Comparison of ENCODE assay signal across 8 cellular contexts in genomic region chr19:12790628-12791344, GRCh38. TPM values are rescaled to one million over a fixed set of nuclear protein-coding genes. Genes with fewer than 3 reads are reported as not detected.
A peak's percentile ranks its signal among the peaks of the same experiment; 100 is the strongest.
DNase-seq lines count a peak whose midpoint lies in the region; ATAC-seq, FAIRE-seq and TF ChIP-seq lines count a peak whose summit lies in the region.

No MANE protein-coding gene starts in this region.

- H3K4me3 ChIP-seq in HAP-1 (peak overlapping the region; percentile 59), smooth muscle cell (peak overlapping the region; percentile 98)

- H3K27me3 ChIP-seq in HAP-1 (ENCODE audit: low read depth) (no peaks in the 10 kb centered on the region), smooth muscle cell (ENCODE audit: low read depth) (no peaks in the 10 kb centered on the region)

- H3K9me3 Mint-ChIP-seq in WTC11, result no peaks in the 10 kb centered on the region
- peaks cover 16% of the 10 kb centered on the region for H3K9me3 Mint-ChIP-seq in glutamatergic neuron (ENCODE audit: unreplicated experiment)

- CTCF ChIA-PET in WTC11 (lab: Charles Lee), result interaction anchor here (1.1 to 14.0 kb wide), 8 partner anchors 10 to 95 kb away, joined by 3 to 341 read pairs (median 14); partner anchors contain the start of genes HOOK2, PRDX2 and THSD8

- H3K9ac ChIP-seq in smooth muscle cell (ENCODE audit: low read depth), result peak overlapping the region; percentile 86

- DNase-seq in HAP-1 (ENCODE audit: low spot score in 2 of 2) (no peak), WTC11 (ENCODE audit: low spot score) (no peak), glutamatergic neuron (no peak), smooth muscle cell (lab: John Stamatoyannopoulos, UW; ENCODE audit: unreplicated experiment) (no peak), GM12891 (ENCODE audit: insufficient read length, low spot score) (no peak), GM13977 (ENCODE audit: low spot score) (no peak), NCI-H128 (lab: John Stamatoyannopoulos, UW; ENCODE audit: unreplicated experiment) (no peak)

- H3K27ac ChIP-seq in smooth muscle cell (ENCODE audit: low read depth), result peak overlapping the region; percentile 96

- H3K4me1 Mint-ChIP-seq in WTC11 (peaks cover 32% of the 10 kb centered on the region), glutamatergic neuron (ENCODE audit: low read depth, unreplicated experiment) (peaks cover 21% of the 10 kb centered on the region)

- H3K4me1 ChIP-seq in HAP-1, result peaks cover 21% of the 10 kb centered on the region
- H3K4me1 ChIP-seq in smooth muscle cell (ENCODE audit: low read depth), result peaks cover 25% of the 10 kb centered on the region

- in situ Hi-C loops in HAP-1 (cut with MboI; ENCODE audit: low sequenced_read_pairs) (no loop called here), GM13977 (cut with MboI; ENCODE audit: low pct_unique_long_range_greater_than_20kb, low sequenced_read_pairs, unreplicated experiment) (no loop called here)

- no peak overlapping the region for H2AFZ ChIP-seq in smooth muscle cell (ENCODE audit: low read depth)

- TF ChIP-seq CTCF in WTC11 (IDR thresholded peaks at IDR 0.05) (no peak), glutamatergic neuron (IDR thresholded peaks at IDR 0.05; ENCODE audit: partially characterized antibody, unreplicated experiment) (no peak), smooth muscle cell (IDR thresholded peaks at IDR 0.05; ENCODE audit: borderline replicate concordance, insufficient read depth, poor library complexity, severe bottlenecking) (no peak), GM13977 (IDR thresholded peaks at IDR 0.05; ENCODE audit: extremely low read depth, insufficient read depth, missing control alignments) (no peak)

- H3K27me3 Mint-ChIP-seq in WTC11 (ENCODE audit: low read depth) (peaks cover 32% of the 10 kb centered on the region), glutamatergic neuron (ENCODE audit: unreplicated experiment) (peaks cover 11% of the 10 kb centered on the region)

- no peaks in the 10 kb centered on the region for H3K9me3 ChIP-seq in HAP-1
- no peaks in the 10 kb centered on the region for H3K9me3 ChIP-seq in smooth muscle cell (replicated peaks; ENCODE audit: low read depth)

- H3K27ac Mint-ChIP-seq in WTC11 (peak overlapping the region; percentile 2; the same call in 1 of the 2 replicates), glutamatergic neuron (ENCODE audit: unreplicated experiment) (peak overlapping the region; percentile 48)

- ATAC-seq in WTC11 (no peak), HG02678 (IDR thresholded peaks at IDR 0.05; ENCODE audit: unreplicated experiment) (no peak)

- peak overlapping the region; percentile 89 for H3K4me2 ChIP-seq in smooth muscle cell

- H4K20me1 ChIP-seq in smooth muscle cell (ENCODE audit: low read depth), result peaks cover 24% of the 10 kb centered on the region

- FAIRE-seq in GM12891 (lab: Jason Lieb, UNC), result no peak

- 5% methylated on average over 20 of the region's 22 CpGs for WGBS in smooth muscle cell (ENCODE audit: low lambda C conversion rate)

- H3K36me3 Mint-ChIP-seq in WTC11, result no peaks in the 10 kb centered on the region
- no peaks in the 10 kb centered on the region for H3K36me3 Mint-ChIP-seq in glutamatergic neuron (ENCODE audit: unreplicated experiment)

- H3F3A ChIP-seq in smooth muscle cell (ENCODE audit: low read depth), result peaks cover 40% of the 10 kb centered on the region

- H3K36me3 ChIP-seq in HAP-1 (replicated peaks), result no peaks in the 10 kb centered on the region; the same call in 1 of the 2 replicates
- H3K36me3 ChIP-seq in smooth muscle cell (ENCODE audit: low read depth), result no peaks in the 10 kb centered on the region

- no peak for TF ChIP-seq POLR2A in GM12891 (IDR thresholded peaks at IDR 0.05; ENCODE audit: low read depth, low read length)

- H3K79me2 ChIP-seq in smooth muscle cell (ENCODE audit: low read depth), result peaks cover 20% of the 10 kb centered on the region

- POLR2A ChIA-PET in WTC11 (lab: Charles Lee), result interaction anchor here (1.8 to 3.1 kb wide), 4 partner anchors 8 to 16 kb away, joined by 6 to 29 read pairs (median 12); partner anchors contain the start of genes HOOK2, PRDX2 and THSD8

- H3K4me3 Mint-ChIP-seq in WTC11 (peak overlapping the region; percentile 84), glutamatergic neuron (ENCODE audit: unreplicated experiment) (peak overlapping the region; percentile 76)

TF ChIP-seq in WTC11, 78 proteins besides CTCF, POLR2A, EP300 and RAD21:
- TF ChIP-seq ZNF121 (CRISPR knock-in tag; IDR thresholded peaks at IDR 0.05) (no peak), EMX1 (CRISPR knock-in tag; IDR thresholded peaks at IDR 0.05) (no peak), FOXP4 (CRISPR knock-in tag; IDR thresholded peaks at IDR 0.05) (no peak), ELF4 (CRISPR knock-in tag; IDR thresholded peaks at IDR 0.05; ENCODE audit: low read depth) (no peak), ZNF219 (CRISPR knock-in tag; IDR thresholded peaks at IDR 0.05; ENCODE audit: borderline replicate concordance) (peak; percentile 11; the same call in 1 of the 2 replicates), ZNF396 (CRISPR knock-in tag; IDR thresholded peaks at IDR 0.05; ENCODE audit: borderline replicate concordance) (no peak), MAX (CRISPR knock-in tag; IDR thresholded peaks at IDR 0.05) (no peak)

TF ChIP-seq in GM12891, 5 proteins besides CTCF, POLR2A, EP300 and RAD21:
- TF ChIP-seq TAF1 (IDR thresholded peaks at IDR 0.05; ENCODE audit: low read depth, low read length), result no peak
- TF ChIP-seq PAX5 (IDR thresholded peaks at IDR 0.05; ENCODE audit: insufficient read depth, low read length, severe bottlenecking), result no peak
- TF ChIP-seq SPI1 (IDR thresholded peaks at IDR 0.05; ENCODE audit: low read depth, low read length), result no peak
- TF ChIP-seq POU2F2 (IDR thresholded peaks at IDR 0.05; ENCODE audit: low read depth, low read length), result no peak
- TF ChIP-seq POLR2AphosphoS5 (IDR thresholded peaks at IDR 0.05; ENCODE audit: low read depth, low read length), result no peak
TF ChIP-seq in GM12891: peak in this region for 0.

RNA-seq across cellular contexts. Expression of gene JUNB, which starts 0.5 kb away (rescaled TPM):
- total RNA-seq in WTC11 (2021) (6.6 to 11.5 TPM (median 10.2 TPM) in 3 replicates), glutamatergic neuron (ENCODE audit: unreplicated experiment) (24.9 TPM), smooth muscle cell (687 and 756 TPM in 2 replicates)
- 1,281 and 1,575 TPM in 2 replicates for polyA plus RNA-seq in smooth muscle cell
- polyA plus RNA-seq in GM12891 (2012; ENCODE audit: low read depth, missing spikeins), result 85.5 TPM

RNA-seq across cellular contexts. Expression of gene PRDX2, which starts 10.8 kb away (rescaled TPM):
- total RNA-seq in WTC11 (2021) (378 to 447 TPM (median 447 TPM) in 3 replicates), glutamatergic neuron (ENCODE audit: unreplicated experiment) (671 TPM), smooth muscle cell (351 and 400 TPM in 2 replicates)
- polyA plus RNA-seq in smooth muscle cell, result 371 and 391 TPM in 2 replicates
- polyA plus RNA-seq in GM12891 (2012; ENCODE audit: low read depth, missing spikeins), result 154 TPM

RNA-seq across cellular contexts. Expression of gene THSD8, which starts 11.1 kb away (rescaled TPM):
- total RNA-seq in WTC11 (2021), result 30.1 to 50.2 TPM (median 47.0 TPM) in 3 replicates
- total RNA-seq in glutamatergic neuron (ENCODE audit: unreplicated experiment), result 14.4 TPM
- not detected in 2 replicates for total RNA-seq in smooth muscle cell
- polyA plus RNA-seq in smooth muscle cell, result 8.0 and 10.1 TPM in 2 replicates
- 9.6 TPM for polyA plus RNA-seq in GM12891 (2012; ENCODE audit: low read depth, missing spikeins)

RNA-seq across cellular contexts. Expression of gene HOOK2, which starts 15.4 kb away (rescaled TPM):
- total RNA-seq in WTC11 (2021), result 70.0 to 83.3 TPM (median 81.4 TPM) in 3 replicates
- total RNA-seq in glutamatergic neuron (ENCODE audit: unreplicated experiment), result 40.1 TPM
- total RNA-seq in smooth muscle cell, result 16.7 and 20.5 TPM in 2 replicates
- 14.6 and 48.3 TPM in 2 replicates for polyA plus RNA-seq in smooth muscle cell
- 8.8 TPM for polyA plus RNA-seq in GM12891 (2012; ENCODE audit: low read depth, missing spikeins)

RNA-seq across cellular contexts. Expression of gene RNASEH2A, which starts 15.6 kb away (rescaled TPM):
- total RNA-seq in WTC11 (2021), result 71.3 to 78.2 TPM (median 72.9 TPM) in 3 replicates
- total RNA-seq in glutamatergic neuron (ENCODE audit: unreplicated experiment), result 16.7 TPM
- 8.7 and 15.7 TPM in 2 replicates for total RNA-seq in smooth muscle cell
- 34.8 and 34.9 TPM in 2 replicates for polyA plus RNA-seq in smooth muscle cell
- polyA plus RNA-seq in GM12891 (2012; ENCODE audit: low read depth, missing spikeins), result 31.7 TPM

Comparison
In these comparisons a context has a peak if more than half of its experiments do, and no peak if none do; other contexts are left out.
1. RNA of gene JUNB, which starts 0.5 kb away (total RNA-seq): 687 to 756 TPM in smooth muscle cell; 24.9 TPM in glutamatergic neuron (single experiment) and 6.6 to 11.5 TPM in WTC11; every median in the first group is over 10 times any median in the second.
2. RNA of gene THSD8, which starts 11.1 kb away (total RNA-seq): 30.1 to 50.2 TPM in WTC11 and 14.4 TPM in glutamatergic neuron (single experiment); not detected in smooth muscle cell; every median in the first group is over 10 times any median in the second.